ENCODE assay signal across 18 cellular contexts in the genomic region with DNA sequence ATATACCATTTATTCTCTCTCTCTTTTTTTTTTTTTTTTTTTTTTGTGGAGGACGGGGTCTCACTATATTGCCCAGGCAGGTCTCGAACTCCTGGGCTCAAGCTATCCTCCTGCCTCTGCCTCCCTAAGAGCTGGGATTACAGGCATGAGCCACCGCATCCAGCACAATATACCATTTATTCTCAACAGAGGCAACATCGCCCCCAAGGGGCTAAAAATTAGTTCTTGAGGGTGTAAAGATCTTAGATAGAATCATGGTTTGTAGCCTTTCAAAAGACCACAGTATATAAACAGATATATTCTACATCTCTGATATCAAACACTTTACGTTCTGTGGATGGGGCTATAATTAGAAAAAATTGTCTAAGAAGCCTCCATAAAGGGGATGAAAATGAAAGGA. TPM values are rescaled to one million over a fixed set of nuclear protein-coding genes. Genes with fewer than 3 reads are reported as not detected.
DNase-seq lines count a peak whose midpoint lies in the region; ATAC-seq and TF ChIP-seq lines count a peak whose summit lies in the region.
"Had no signal": no experiment of that assay in that cellular context is flagged by ENCODE, and none has a peak within 500 bp of the region (broad histone marks: within the 10 kb centered on the region; RNA-seq: fewer than 3 reads in every experiment).

No MANE protein-coding gene starts in this region.

- no peak overlapping the region for H3K4me2 ChIP-seq in OCI-LY1 (ENCODE audit: low read length)
- H3K4me2 ChIP-seq: A549 had no signal

- H3K9ac ChIP-seq in OCI-LY1 (ENCODE audit: low read length), result no peak overlapping the region
- no peak overlapping the region for H3K9ac ChIP-seq in endodermal cell (ENCODE audit: extremely low read depth, low read length, poor library complexity, severe bottlenecking)

- H3K4me1 Mint-ChIP-seq in endodermal cell, result no peaks in the 10 kb centered on the region
- H3K4me1 Mint-ChIP-seq: central memory CD8-positive, alpha-beta T cell; T-helper 17 cell had no signal

- no peak overlapping the region for H3K4me3 ChIP-seq in OCI-LY1 (ENCODE audit: low read depth, low read length, poor library complexity, severe bottlenecking)
- no peak overlapping the region for H3K4me3 ChIP-seq in endodermal cell (ENCODE audit: low read length)
- H3K4me3 ChIP-seq: A549, thyroid gland had no signal

- peak; percentile 21; the same call in 1 of the 2 replicates for TF ChIP-seq CTCF in OCI-LY1 (IDR thresholded peaks at IDR 0.05; ENCODE audit: low read length)
- TF ChIP-seq CTCF in endodermal cell (conservative IDR thresholded peaks at IDR 0.05), result peak; percentile 58
- no peak for TF ChIP-seq CTCF in foreskin keratinocyte (conservative IDR thresholded peaks at IDR 0.05)

- H3K36me3 ChIP-seq in OCI-LY1 (ENCODE audit: insufficient read depth, low read length) (no peaks in the 10 kb centered on the region), endodermal cell (ENCODE audit: control insufficient read depth, insufficient read depth, low read length) (no peaks in the 10 kb centered on the region)
- H3K36me3 ChIP-seq: thyroid gland had no signal

- 67% methylated on average over 1 of the region's 5 CpGs; no CpG with 5 or more reads in 1 of the 2 experiments for WGBS in endodermal cell (ENCODE audit: insufficient coverage in 1 of 2, insufficient read length in 1 of 2), 2 experiments

- H3K4me1 ChIP-seq in OCI-LY1 (ENCODE audit: insufficient read depth, low read length, severe bottlenecking) (no peaks in the 10 kb centered on the region), endodermal cell (ENCODE audit: control insufficient read depth, insufficient read depth, low read length) (no peaks in the 10 kb centered on the region), foreskin keratinocyte (no peaks in the 10 kb centered on the region)
- H3K4me1 ChIP-seq: A549, thyroid gland had no signal

- intact Hi-C loops in cardiac septum (cut with DNase I), result no loop called here

- H4K20me1 ChIP-seq in OCI-LY1 (ENCODE audit: insufficient read depth, low read length), result no peaks in the 10 kb centered on the region

- no peaks in the 10 kb centered on the region for H3F3A ChIP-seq in OCI-LY1 (ENCODE audit: insufficient read depth, low read length)

- H3K27me3 ChIP-seq in OCI-LY1 (ENCODE audit: insufficient read depth, low read length) (no peaks in the 10 kb centered on the region), endodermal cell (ENCODE audit: control insufficient read depth, insufficient read depth, low read length, poor library complexity, severe bottlenecking) (no peaks in the 10 kb centered on the region), foreskin keratinocyte (no peaks in the 10 kb centered on the region)
- H3K27me3 ChIP-seq: thyroid gland had no signal

- ATAC-seq in GM19351 (IDR thresholded peaks at IDR 0.05; ENCODE audit: unreplicated experiment) (peak; percentile 44), foreskin keratinocyte (no peak)
- ATAC-seq: A549, sciatic nerve, T-helper 17 cell had no signal

- no peaks in the 10 kb centered on the region for H3K9me2 ChIP-seq in OCI-LY1 (ENCODE audit: low read depth, low read length)

- peaks cover 48% of the 10 kb centered on the region for H3K9me3 Mint-ChIP-seq in endodermal cell
- H3K9me3 Mint-ChIP-seq: activated T-cell treated with anti-CD3 and anti-CD28 coated beads, Interleukin-2, amount 50 U/mL, for 24 hours; central memory CD8-positive, alpha-beta T cell had no signal

- H3K27ac ChIP-seq in OCI-LY1 (ENCODE audit: low read depth, low read length, poor library complexity, severe bottlenecking) (no peak overlapping the region), endodermal cell (ENCODE audit: low read depth, low read length) (no peak overlapping the region), foreskin keratinocyte (no peak overlapping the region)
- H3K27ac ChIP-seq: A549, thyroid gland had no signal

- no peak overlapping the region for H3K4me3 Mint-ChIP-seq in endodermal cell
- H3K4me3 Mint-ChIP-seq: activated T-cell treated with anti-CD3 and anti-CD28 coated beads, Interleukin-2, amount 50 U/mL, for 24 hours; central memory CD8-positive, alpha-beta T cell; T-helper 17 cell had no signal

- DNase-seq in NCI-H2107 treated with DMSO at 0.1 percent for 48 hours (lab: John Stamatoyannopoulos, UW; ENCODE audit: unreplicated experiment) (peak; percentile 18), NCI-H2107 (lab: John Stamatoyannopoulos, UW) (no peak), endodermal cell (no peak), cardiac septum (ENCODE audit: low spot score) (no peak), foreskin keratinocyte (no peak), GF-D8 (lab: John Stamatoyannopoulos, UW) (no peak)
- DNase-seq: activated T-cell treated with anti-CD3 and anti-CD28 coated beads, Interleukin-2, amount 50 U/mL, for 24 hours; islet precursor cell; NCI-H1417 treated with DMSO at 0.1 percent for 48 hours; stimulated activated CD4-positive, alpha-beta T cell treated with anti-CD3 and anti-CD28 coated beads, Interleukin-4, amount 100 ng/mL, for 1 hour; T-helper 17 cell; thyroid gland had no signal

- no peak overlapping the region for H3K27ac Mint-ChIP-seq in endodermal cell
- H3K27ac Mint-ChIP-seq: activated T-cell treated with anti-CD3 and anti-CD28 coated beads, Interleukin-2, amount 50 U/mL, for 24 hours; T-helper 17 cell had no signal

- H3K79me2 ChIP-seq in OCI-LY1 (ENCODE audit: insufficient read depth, low read length), result no peaks in the 10 kb centered on the region

- H3K36me3 Mint-ChIP-seq in endodermal cell (ENCODE audit: low read depth), result no peaks in the 10 kb centered on the region

- H3K9me3 ChIP-seq in OCI-LY1 (ENCODE audit: low read length), result no peaks in the 10 kb centered on the region
- no peaks in the 10 kb centered on the region for H3K9me3 ChIP-seq in endodermal cell (ENCODE audit: control insufficient read depth, low read length)
- H3K9me3 ChIP-seq: A549, thyroid gland had no signal

- no peak overlapping the region for H2AFZ ChIP-seq in OCI-LY1 (ENCODE audit: low read length)

- H3K27me3 Mint-ChIP-seq in endodermal cell (ENCODE audit: insufficient read depth), result peaks cover 3% of the 10 kb centered on the region

RNA-seq across cellular contexts. Expression of a gene that starts 39.8 kb away (rescaled TPM):
- total RNA-seq in endodermal cell (10 to 100 TPM in 1 of 2 donors, 1 to 10 TPM in 1; 3.5 to 11.7 TPM), cardiac septum (1.3 TPM), foreskin keratinocyte (not detected in 2 replicates)
- 7.4 TPM for polyA plus RNA-seq in endodermal cell (2013, experiment 1 of 2)
- polyA plus RNA-seq in endodermal cell (2013, experiment 2 of 2), result 5.4 TPM
- polyA plus RNA-seq in foreskin keratinocyte, result not detected in 2 replicates
- total RNA-seq: glomerular endothelial cell had no signal
- polyA plus RNA-seq: A549 had no signal

RNA-seq across cellular contexts. Expression of a gene that starts 56.6 kb away (rescaled TPM):
- total RNA-seq in endodermal cell (not detected), cardiac septum (not detected), foreskin keratinocyte (not detected in 2 replicates)
- not detected for polyA plus RNA-seq in endodermal cell (2013, experiment 1 of 2)
- polyA plus RNA-seq in endodermal cell (2013, experiment 2 of 2), result not detected
- polyA plus RNA-seq in foreskin keratinocyte, result not detected in 2 replicates
- total RNA-seq: glomerular endothelial cell, sciatic nerve, T-helper 17 cell had no signal
- polyA plus RNA-seq: A549 had no signal
